ENCODE assay signal across 8 cellular contexts in genomic region chr1:88877382-88877825, GRCh38. TPM values are rescaled to one million over a fixed set of nuclear protein-coding genes. Genes with fewer than 3 reads are reported as not detected.
DNase-seq lines count a peak whose midpoint lies in the region; ATAC-seq, FAIRE-seq and TF ChIP-seq lines count a peak whose summit lies in the region.

No MANE protein-coding gene starts in this region.

- peak; percentile 22 to 55 (median 24); a peak in 4 of 6 replicates for TF ChIP-seq CTCF in GM12878 (IDR thresholded peaks at IDR 0.05 in 2 of 3, conservative IDR thresholded peaks at IDR 0.05 in 1 of 3; ENCODE audit: control insufficient read depth in 2 of 3, extremely low read depth in 1 of 3, insufficient read depth in 1 of 3, low read depth in 3 of 3, low read length in 3 of 3)

- no peak for TF ChIP-seq EP300 in GM12878 (IDR thresholded peaks at IDR 0.05; ENCODE audit: borderline replicate concordance in 1 of 2, control insufficient read depth in 1 of 2, low read depth in 2 of 2, low read length in 2 of 2)

- no peak for TF ChIP-seq POLR2A in GM12878 (IDR thresholded peaks at IDR 0.05; ENCODE audit: low read depth, low read length)

- WGBS in GM12878 (ENCODE audit: insufficient coverage, insufficient replicate concordance, low lambda C conversion rate, missing lambda C conversion rate) = 18% methylated on average over 6 of the region's 6 CpGs

- no peaks in the 10 kb centered on the region for H4K20me1 ChIP-seq in GM12878 (ENCODE audit: control insufficient read depth, insufficient read depth)

- H3K27me3 ChIP-seq in GM12878 (replicated peaks in 1 of 2; ENCODE audit: control insufficient read depth in 2 of 2, insufficient read depth in 2 of 2, low read length in 1 of 2) = no peaks in the 10 kb centered on the region

- H3K27ac ChIP-seq in GM12878 (ENCODE audit: control insufficient read depth, insufficient read depth) = no peak overlapping the region

- FAIRE-seq in GM12878 (lab: Jason Lieb, UNC) = no peak

- POLR2A ChIA-PET in GM12878 (lab: Charles Lee) = interaction anchor here (0.6 kb wide), 1 partner anchor 55 kb away, joined by 4 read pairs; no protein-coding TSS in a partner anchor

- SMC1A ChIA-PET in GM12878 (lab: Charles Lee; ENCODE audit: uncharacterized antibody, unreplicated experiment) = interaction anchor here (0.7 to 8.5 kb wide), 17 partner anchors 11 to 696 kb away, joined by 3 to 132 read pairs (median 6); partner anchors contain the start of gene GTF2B

- no peaks in the 10 kb centered on the region; the same call in 2 of the 3 replicates for H3K9me3 ChIP-seq in GM12878 (replicated peaks; ENCODE audit: control insufficient read depth, insufficient read depth, low read length)

- intact Hi-C loops in GM12878 (cut with micrococcal nuclease; ENCODE audit: unreplicated experiment) = loop anchor here (1.0 to 5.0 kb wide), 3 partner anchors 141 to 695 kb away; no protein-coding TSS in a partner anchor

- H3K4me2 ChIP-seq in GM12878 (ENCODE audit: control insufficient read depth, insufficient read depth) = no peak overlapping the region

- RAD21 ChIA-PET in GM12878 (lab: Charles Lee; ENCODE audit: unreplicated experiment) = interaction anchor here (0.7 to 6.1 kb wide), 11 partner anchors 10 to 268 kb away, joined by 3 to 80 read pairs (median 4); partner anchors contain the start of gene PKN2

- no peaks in the 10 kb centered on the region for H3K4me1 ChIP-seq in GM12878 (ENCODE audit: control insufficient read depth, insufficient read depth, low read length)

- peaks cover 14% of the 10 kb centered on the region for H3K79me2 ChIP-seq in GM12878 (ENCODE audit: control insufficient read depth, insufficient read depth, low read length)

- TF ChIP-seq RAD21 in GM12878 (IDR thresholded peaks at IDR 0.05; ENCODE audit: insufficient read depth, low read depth, low read length) = peak; percentile 51; the same call in 1 of the 2 replicates

- H3K4me3 ChIP-seq in GM12878 = no peak overlapping the region

- in situ Hi-C loops in GM12878 (cut with MboI) = no loop called here

- ATAC-seq in GM12878 (peak; percentile 56), HG03135 (IDR thresholded peaks at IDR 0.05; ENCODE audit: unreplicated experiment) (no peak)

- peaks cover 0 to 16% of the 10 kb centered on the region in 2 experiments; a peak in 2 of 4 replicates for H3K36me3 ChIP-seq in GM12878 (ENCODE audit: control insufficient read depth in 2 of 2, insufficient read depth in 2 of 2, low read length in 1 of 2)

- BruUV-seq in GM12878 (replicated peaks; lab: Mats Ljungman, UMichigan) = no TSS peak

- H2AFZ ChIP-seq in GM12878 (ENCODE audit: control insufficient read depth, low read depth, low read length) = no peak overlapping the region

- DNase-seq in NCI-H1436 (lab: John Stamatoyannopoulos, UW) = peak; percentile 27
- DNase-seq in NCI-H1436 treated with DMSO at 0.1 percent for 48 hours (lab: John Stamatoyannopoulos, UW) = no peak
- DNase-seq in NAMALWA (ENCODE audit: low spot score) = peak; percentile 47
- DNase-seq in GM12878 (ENCODE audit: low read depth, low spot score) = no peak
- DNase-seq in left kidney (ENCODE audit: low read depth, low spot score) = peak; percentile 23
- no peak for DNase-seq in activated CD4-positive, alpha-beta T cell treated with anti-CD3 and anti-CD28 coated beads, Interleukin-2, amount 50 U/mL, for 48 hours
- DNase-seq in NCI-H1930 (lab: John Stamatoyannopoulos, UW) = no peak

- H3K9ac ChIP-seq in GM12878 (ENCODE audit: control insufficient read depth, insufficient read depth, low read length) = no peak overlapping the region

- CTCF ChIA-PET in GM12878 (lab: Yijun Ruan, JAX) = interaction anchor here (0.6 to 9.4 kb wide), 45 partner anchors 8 to 274 kb away, joined by 3 to 293 read pairs (median 5); partner anchors contain the start of gene PKN2

TF ChIP-seq in GM12878, 131 proteins besides CTCF, POLR2A, EP300 and RAD21:
- TF ChIP-seq HCFC1 (IDR thresholded peaks at IDR 0.05; ENCODE audit: low read length) (no peak), YBX1 (IDR thresholded peaks at IDR 0.05) (no peak), SMC3 (IDR thresholded peaks at IDR 0.05; ENCODE audit: borderline replicate concordance, low read length) (peak; percentile 41; the same call in 1 of the 2 replicates)

RNA-seq across cellular contexts. Expression of gene GTF2B, which starts 14.0 kb away (rescaled TPM):
- 17.1 and 17.9 TPM in 2 replicates for total RNA-seq in GM12878 (2013; cell fraction: nucleolus; rRNA removed)
- 48.9 and 58.7 TPM in 2 replicates for total RNA-seq in GM12878 (2014; rRNA removed)
- 67.2 and 69.0 TPM in 2 replicates for total RNA-seq in GM12878 (2014; rRNA removed; fragmentation: Illumina TruSeq; extraction: Trizol)
- 27.9 and 28.9 TPM in 2 replicates for total RNA-seq in GM12878 (2021)
- polyA plus RNA-seq in GM12878 (2011; ENCODE audit: low read depth) = 22.8 TPM
- polyA plus RNA-seq in GM12878 (2011; rRNA removed) = 61.9 and 82.5 TPM in 2 replicates
- 27.1 and 31.4 TPM in 2 replicates for polyA plus RNA-seq in GM12878 (2011; cell fraction: cytosol; rRNA removed)
- 22.0 and 24.9 TPM in 2 replicates for polyA plus RNA-seq in GM12878 (2011; cell fraction: nucleus; rRNA removed)
- polyA plus RNA-seq in GM12878 (2012) = 33.5 and 35.2 TPM in 2 replicates
- 61.1 and 85.9 TPM in 2 replicates for polyA plus RNA-seq in GM12878 (2014; fragmentation: Illumina TruSeq; extraction: Trizol)
- 10 to 100 TPM; 71.0 to 79.7 TPM for polyA plus RNA-seq in GM12878 (2014; fragmentation: Nextera tagmentation; extraction: Ambion mirVana)
- 44.7 and 52.3 TPM in 2 replicates for polyA plus RNA-seq in GM12878 (2014; rRNA removed)
- polyA plus RNA-seq in GM12878 (2016; fragmentation: Nextera tagmentation; extraction: Ambion mirVana) = 10 to 100 TPM; 56.1 to 57.9 TPM
- polyA minus RNA-seq in GM12878 (2011; rRNA and poly(A)+ RNA removed) = 29.0 and 44.0 TPM in 2 replicates
- 15.2 and 18.5 TPM in 2 replicates for polyA minus RNA-seq in GM12878 (2011; cell fraction: cytosol; rRNA and poly(A)+ RNA removed)
- polyA minus RNA-seq in GM12878 (2011; cell fraction: nucleus; rRNA and poly(A)+ RNA removed) = 11.2 and 17.1 TPM in 2 replicates

Comparison
In these comparisons a context has a peak if more than half of its experiments do, and no peak if none do; other contexts are left out.
1. DNase-seq: peak in NCI-H1436 (single experiment), NAMALWA (single experiment) and left kidney (single experiment); none in NCI-H1436 treated with DMSO at 0.1 percent for 48 hours (single experiment), GM12878 (single experiment), activated CD4-positive, alpha-beta T cell treated with anti-CD3 and anti-CD28 coated beads, Interleukin-2, amount 50 U/mL, for 48 hours (0 of 2) and NCI-H1930 (0 of 2).